In the genomic region with DNA sequence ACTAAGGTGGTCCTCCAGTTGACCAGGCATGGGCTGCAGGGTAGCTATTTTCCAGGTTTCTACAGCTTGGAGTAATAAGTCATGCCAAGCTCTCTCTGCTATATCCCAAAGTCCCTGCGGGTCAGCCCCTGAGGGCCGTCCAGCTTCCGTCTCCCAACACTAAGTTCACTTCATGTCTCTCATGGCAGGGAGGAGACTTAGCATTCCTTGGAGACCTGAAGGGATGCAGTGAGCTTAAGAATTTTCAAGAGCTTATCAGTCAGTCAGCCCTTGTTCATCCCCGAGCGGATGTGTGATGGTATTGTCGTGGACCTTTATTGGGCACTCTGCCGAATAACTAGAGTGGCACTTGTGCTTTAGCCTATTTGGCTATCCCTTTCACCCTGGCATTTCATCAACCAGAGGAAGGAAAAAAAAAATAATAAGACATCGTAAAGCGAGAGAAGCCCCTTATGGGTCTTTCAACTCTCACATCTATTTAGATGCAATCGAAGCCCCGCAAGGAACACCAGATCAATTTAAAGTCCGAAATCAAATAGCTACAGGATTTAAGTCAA, we compare ENCODE assay signal across 11 cellular contexts. TPM values are rescaled to one million over a fixed set of nuclear protein-coding genes. Genes with fewer than 3 reads are reported as not detected.
DNase-seq lines count a peak whose midpoint lies in the region; ATAC-seq, FAIRE-seq and TF ChIP-seq lines count a peak whose summit lies in the region.
"Not testable (repeated sequence)": the region's sequence is repeated elsewhere in the genome, so short reads cannot be mapped to it uniquely, and the experiment has no call there.
"Had no signal": no experiment of that assay in that cellular context is flagged by ENCODE, and none has a peak within 500 bp of the region (broad histone marks: within the 10 kb centered on the region; RNA-seq: fewer than 3 reads in every experiment).

No MANE protein-coding gene starts in this region.

- not testable (repeated sequence) for FAIRE-seq in GM12878 (lab: Jason Lieb, UNC); HepG2 (lab: Jason Lieb, UNC)

- POLR2A ChIA-PET in GM12878 (lab: Charles Lee) (interaction anchor here (1.0 to 1.4 kb wide), 2 partner anchors 12 to 18 kb away, joined by 3 read pairs; no protein-coding TSS in a partner anchor), HepG2 (lab: Yijun Ruan, JAX) (interaction anchor here (0.9 to 1.7 kb wide), 6 partner anchors 10 to 58 kb away, joined by 3 to 5 read pairs (median 4); no protein-coding TSS in a partner anchor)

- H3K9me3 Mint-ChIP-seq in naive B cell = not testable (repeated sequence)

- not testable (repeated sequence) for H3K79me2 ChIP-seq in OCI-LY1 (ENCODE audit: insufficient read depth, low read length); hepatocyte
- peaks cover 60% of the 10 kb centered on the region for H3K79me2 ChIP-seq in GM12878 (ENCODE audit: control insufficient read depth, insufficient read depth, low read length)
- peaks cover 49% of the 10 kb centered on the region for H3K79me2 ChIP-seq in HepG2 (ENCODE audit: insufficient read depth, low read length)

- not testable (repeated sequence) for H4K20me1 ChIP-seq in OCI-LY1 (ENCODE audit: insufficient read depth, low read length); GM12878 (ENCODE audit: control insufficient read depth, insufficient read depth); hepatocyte (ENCODE audit: insufficient read depth, poor library complexity, severe bottlenecking); HepG2 (ENCODE audit: insufficient read depth, low read length)

- not testable (repeated sequence) for TF ChIP-seq EP300 in GM12878 (IDR thresholded peaks at IDR 0.05; ENCODE audit: borderline replicate concordance in 1 of 2, control insufficient read depth in 1 of 2, low read depth in 2 of 2, low read length in 2 of 2); HepG2 (IDR thresholded peaks at IDR 0.05; ENCODE audit: low read depth in 2 of 2, low read length in 2 of 2); HepG2 (CRISPR knock-in tag; IDR thresholded peaks at IDR 0.05; ENCODE audit: borderline replicate concordance)

- not testable (repeated sequence) for ATAC-seq in GM12878; HepG2; naive B cell (ENCODE audit: low read depth in 2 of 2)

- not testable (repeated sequence) for H3F3A ChIP-seq in OCI-LY1 (ENCODE audit: insufficient read depth, low read length)

- H3K27me3 ChIP-seq in OCI-LY1 (ENCODE audit: insufficient read depth, low read length); GM12878 (replicated peaks in 1 of 2; ENCODE audit: control insufficient read depth in 2 of 2, insufficient read depth in 2 of 2, low read length in 1 of 2); hepatocyte; HepG2 (ENCODE audit: control insufficient read depth in 1 of 2, insufficient read depth in 2 of 2, low read length in 2 of 2): not testable (repeated sequence)

- not testable (repeated sequence) for TF ChIP-seq RAD21 in GM12878 (IDR thresholded peaks at IDR 0.05; ENCODE audit: insufficient read depth, low read depth, low read length); HepG2 (CRISPR knock-in tag; IDR thresholded peaks at IDR 0.05)

- TF ChIP-seq POLR2A in GM12878 (IDR thresholded peaks at IDR 0.05; ENCODE audit: low read depth, low read length); HepG2 (IDR thresholded peaks at IDR 0.05; ENCODE audit: insufficient read depth in 1 of 2, low read depth in 2 of 2, low read length in 2 of 2): not testable (repeated sequence)

- intact Hi-C loops in GM12878 (cut with micrococcal nuclease; ENCODE audit: unreplicated experiment) (loop anchor here (5.0 to 10.0 kb wide), 3 partner anchors 420 to 1540 kb away; a partner anchor contains a TSS), HepG2 (cut with micrococcal nuclease; ENCODE audit: unreplicated experiment) (loop anchor here (1.0 kb wide), 1 partner anchor 25 kb away; no protein-coding TSS in a partner anchor)

- peak overlapping the region in 1 of 8 donors; percentile 45 for H3K4me3 Mint-ChIP-seq in naive B cell

- TF ChIP-seq CTCF in GM12864 (IDR thresholded peaks at IDR 0.05; ENCODE audit: low read depth, low read length, missing control alignments); OCI-LY1 (IDR thresholded peaks at IDR 0.05; ENCODE audit: low read length); GM12878 (IDR thresholded peaks at IDR 0.05 in 2 of 3, conservative IDR thresholded peaks at IDR 0.05 in 1 of 3; ENCODE audit: control insufficient read depth in 2 of 3, extremely low read depth in 1 of 3, insufficient read depth in 1 of 3, low read depth in 3 of 3, low read length in 3 of 3); hepatocyte (IDR thresholded peaks at IDR 0.05; ENCODE audit: poor library complexity); HepG2 (CRISPR knock-in tag; IDR thresholded peaks at IDR 0.05): not testable (repeated sequence)

- H3K27ac Mint-ChIP-seq in naive B cell = peak overlapping the region in 4 of 6 donors; percentile 38 to 76 (median 60)

- H3K9ac ChIP-seq in OCI-LY1 (ENCODE audit: low read length) (peak overlapping the region; percentile 20; the same call in 1 of the 2 replicates), HepG2 (ENCODE audit: insufficient read depth, low read depth, low read length) (peak overlapping the region; percentile 42)
- H3K9ac ChIP-seq in GM12878 (ENCODE audit: control insufficient read depth, insufficient read depth, low read length) = not testable (repeated sequence)

- CTCF ChIA-PET in GM12878 (lab: Yijun Ruan, JAX) = interaction anchor here (0.7 to 6.1 kb wide), 14 partner anchors 11 to 526 kb away, joined by 3 to 72 read pairs (median 4); no protein-coding TSS in a partner anchor
- CTCF ChIA-PET in HepG2 (lab: Yijun Ruan, JAX; ENCODE audit: low intra/inter-chr PET ratio, low total read pairs) = not testable (repeated sequence)

- DNase-seq in Caki2 (ENCODE audit: low read depth) (peak; percentile 81), HepG2 (ENCODE audit: low spot score) (peak; percentile 24)
- not testable (repeated sequence) for DNase-seq in GM12864 (ENCODE audit: low read depth); GM12878 (ENCODE audit: low read depth, low spot score); hepatocyte (ENCODE audit: low spot score); naive B cell

- RAD21 ChIA-PET in GM12878 (lab: Charles Lee; ENCODE audit: unreplicated experiment) = interaction anchor here (1.2 to 3.1 kb wide), 7 partner anchors 9 to 69 kb away, joined by 3 to 19 read pairs (median 8); no protein-coding TSS in a partner anchor

- not testable (repeated sequence) for H3K9me2 ChIP-seq in OCI-LY1 (ENCODE audit: low read depth, low read length); hepatocyte (replicated peaks; ENCODE audit: insufficient read depth)

- H3K4me2 ChIP-seq in OCI-LY1 (ENCODE audit: low read length) = peak overlapping the region; percentile 88
- peak overlapping the region; percentile 68 for H3K4me2 ChIP-seq in GM12878 (ENCODE audit: control insufficient read depth, insufficient read depth)
- H3K4me2 ChIP-seq in hepatocyte = peak overlapping the region; percentile 4
- peak overlapping the region; percentile 78 for H3K4me2 ChIP-seq in HepG2 (ENCODE audit: low read depth, low read length)

- in situ Hi-C loops in Caki2 (cut with HindIII; ENCODE audit: low pct_unique_long_range_greater_than_20kb, low sequenced_read_pairs); HepG2 (cut with HindIII; ENCODE audit: extremely low pct_ligation_motif_present, low pct_unique_long_range_greater_than_20kb): not testable (repeated sequence)
- in situ Hi-C loops in GM12878 (cut with MboI) = loop anchor here (10.0 kb wide), 1 partner anchor 730 kb away; no protein-coding TSS in a partner anchor

- H2AFZ ChIP-seq in OCI-LY1 (ENCODE audit: low read length); GM12878 (ENCODE audit: control insufficient read depth, low read depth, low read length); hepatocyte; HepG2 (ENCODE audit: low read length): not testable (repeated sequence)

- 90% methylated on average over 12 of the region's 12 CpGs for WGBS in GM12878 (ENCODE audit: insufficient coverage, insufficient replicate concordance, low lambda C conversion rate, missing lambda C conversion rate)
- WGBS in hepatocyte (ENCODE audit: low lambda C conversion rate, missing lambda C conversion rate) = 71% methylated on average over 12 of the region's 12 CpGs
- WGBS in HepG2 (ENCODE audit: low lambda C conversion rate) = 7% methylated on average over 12 of the region's 12 CpGs

- not testable (repeated sequence) for H3K36me3 Mint-ChIP-seq in naive B cell

- SMC1A ChIA-PET in GM12878 (lab: Charles Lee; ENCODE audit: uncharacterized antibody, unreplicated experiment) = interaction anchor here (0.7 to 7.1 kb wide), 15 partner anchors 9 to 352 kb away, joined by 3 to 63 read pairs (median 4); no protein-coding TSS in a partner anchor

- not testable (repeated sequence) for BruUV-seq in GM12878 (replicated peaks; lab: Mats Ljungman, UMichigan)
- TSS peak; percentile 81 for BruUV-seq in HepG2 (replicated peaks; lab: Mats Ljungman, UMichigan)

- not testable (repeated sequence) for H3K27me3 Mint-ChIP-seq in naive B cell

- H3K27ac ChIP-seq in OCI-LY1 (ENCODE audit: low read depth, low read length, poor library complexity, severe bottlenecking) (peak overlapping the region; percentile 62), GM12878 (ENCODE audit: control insufficient read depth, insufficient read depth) (peak overlapping the region; percentile 34; the same call in 1 of the 2 replicates), HepG2 (ENCODE audit: extremely low read length, insufficient read depth, low read length) (peak overlapping the region; percentile 86)
- H3K27ac ChIP-seq in hepatocyte = not testable (repeated sequence)

- H3K4me1 ChIP-seq in OCI-LY1 (ENCODE audit: insufficient read depth, low read length, severe bottlenecking) (peaks cover 79% of the 10 kb centered on the region), GM12878 (ENCODE audit: control insufficient read depth, insufficient read depth, low read length) (peaks cover 32% of the 10 kb centered on the region), hepatocyte (ENCODE audit: insufficient read depth) (peaks cover 14% of the 10 kb centered on the region), HepG2 (ENCODE audit: insufficient read depth, low read length) (peaks cover 69% of the 10 kb centered on the region)

- not testable (repeated sequence) for H3K9me3 ChIP-seq in OCI-LY1 (ENCODE audit: low read length); GM12878 (replicated peaks; ENCODE audit: control insufficient read depth, insufficient read depth, low read length); hepatocyte (ENCODE audit: low read depth); HepG2 (ENCODE audit: low read length)

- H3K4me3 ChIP-seq in GM12864 (ENCODE audit: low read depth, low read length) (peak overlapping the region; percentile 57), OCI-LY1 (ENCODE audit: low read depth, low read length, poor library complexity, severe bottlenecking) (peak overlapping the region; percentile 65), GM12878 (peak overlapping the region; percentile 61), HepG2 (replicated peaks in 1 of 3; ENCODE audit: insufficient read depth in 1 of 3, low read depth in 2 of 3, low read length in 3 of 3) (peak overlapping the region; percentile 40 to 54 (median 54); a peak in 5 of 6 replicates)
- H3K4me3 ChIP-seq in hepatocyte = not testable (repeated sequence)

- peaks cover 55 to 86% (median 79%) of the 10 kb centered on the region in 3 donors for H3K4me1 Mint-ChIP-seq in naive B cell

- H3K36me3 ChIP-seq in OCI-LY1 (ENCODE audit: insufficient read depth, low read length) = peaks cover 38% of the 10 kb centered on the region
- H3K36me3 ChIP-seq in GM12878 (ENCODE audit: control insufficient read depth in 2 of 2, insufficient read depth in 2 of 2, low read length in 1 of 2) = peaks cover 5 to 19% of the 10 kb centered on the region in 2 experiments
- H3K36me3 ChIP-seq in hepatocyte (replicated peaks; ENCODE audit: insufficient read depth, low read depth) = not testable (repeated sequence)
- H3K36me3 ChIP-seq in HepG2 (replicated peaks in 1 of 2; ENCODE audit: control insufficient read depth in 1 of 2, insufficient read depth in 2 of 2, low read length in 2 of 2) = peaks cover 3 to 11% of the 10 kb centered on the region in 2 experiments; a peak in 3 of 5 replicates

RNA-seq across cellular contexts. Expression of a gene that starts 2.2 kb away (rescaled TPM):
- total RNA-seq in Caki2 (2014; rRNA removed; shearing (Covaris generic); ENCODE audit: low replicate concordance) = 0.14 and 1.1 TPM in 2 replicates
- 4.2 and 5.3 TPM in 2 replicates for total RNA-seq in GM12878 (2013; cell fraction: nucleolus; rRNA removed)
- 5.1 and 5.7 TPM in 2 replicates for total RNA-seq in GM12878 (2014; rRNA removed)
- 5.8 and 6.0 TPM in 2 replicates for total RNA-seq in GM12878 (2014; rRNA removed; fragmentation: Illumina TruSeq; extraction: Trizol)
- 7.7 and 11.4 TPM in 2 replicates for total RNA-seq in GM12878 (2021)
- polyA plus RNA-seq in GM12878 (2011; ENCODE audit: low read depth) = 3.3 TPM
- 2.4 and 2.8 TPM in 2 replicates for polyA plus RNA-seq in GM12878 (2011; rRNA removed)
- 1.5 and 1.6 TPM in 2 replicates for polyA plus RNA-seq in GM12878 (2011; cell fraction: cytosol; rRNA removed)
- polyA plus RNA-seq in GM12878 (2011; cell fraction: nucleus; rRNA removed) = 11.0 and 17.7 TPM in 2 replicates
- polyA plus RNA-seq in GM12878 (2012) = 2.5 and 7.6 TPM in 2 replicates
- 5.6 and 7.3 TPM in 2 replicates for polyA plus RNA-seq in GM12878 (2014; fragmentation: Illumina TruSeq; extraction: Trizol)
- 1 to 10 TPM; 5.7 TPM for polyA plus RNA-seq in GM12878 (2014; fragmentation: Nextera tagmentation; extraction: Ambion mirVana)
- polyA plus RNA-seq in GM12878 (2014; rRNA removed) = 3.9 and 5.5 TPM in 2 replicates
- 1 to 10 TPM; 3.5 to 3.9 TPM for polyA plus RNA-seq in GM12878 (2016; fragmentation: Nextera tagmentation; extraction: Ambion mirVana)
- polyA minus RNA-seq in GM12878 (2011; rRNA and poly(A)+ RNA removed) = 4.0 and 5.3 TPM in 2 replicates
- polyA minus RNA-seq in GM12878 (2011; cell fraction: cytosol; rRNA and poly(A)+ RNA removed) = 1.1 and 1.4 TPM in 2 replicates
- 7.9 and 10.5 TPM in 2 replicates for polyA minus RNA-seq in GM12878 (2011; cell fraction: nucleus; rRNA and poly(A)+ RNA removed)
- not detected in 2 replicates for total RNA-seq in hepatocyte
- polyA plus RNA-seq in hepatocyte = 0.51 and 0.78 TPM in 2 replicates
- total RNA-seq in HepG2 (2016; rRNA removed; fragmentation: Illumina TruSeq; extraction: Trizol) = 1.6 and 2.7 TPM in 2 replicates
- total RNA-seq in HepG2 (2016; cell fraction: cytosol; rRNA removed; fragmentation: Illumina TruSeq; extraction: Trizol; ENCODE audit: low read depth) = 0.51 and 0.71 TPM in 2 replicates
- total RNA-seq in HepG2 (2016; cell fraction: insoluble cytoplasmic fraction; rRNA removed; fragmentation: Illumina TruSeq; extraction: Trizol) = 1.9 and 3.2 TPM in 2 replicates
- 1.2 and 1.3 TPM in 2 replicates for total RNA-seq in HepG2 (2016; cell fraction: membrane; rRNA removed; fragmentation: Illumina TruSeq; extraction: Trizol)
- total RNA-seq in HepG2 (2016; cell fraction: nucleus; rRNA removed; fragmentation: Illumina TruSeq; extraction: Trizol) = 9.2 and 9.4 TPM in 2 replicates
- 1.3 and 1.4 TPM in 2 replicates for polyA plus RNA-seq in HepG2 (2011; rRNA removed)
- polyA plus RNA-seq in HepG2 (2011; cell fraction: cytosol; rRNA removed) = 0.76 and 0.82 TPM in 2 replicates
- polyA plus RNA-seq in HepG2 (2011; cell fraction: nucleus; rRNA removed) = 3.7 and 4.5 TPM in 2 replicates
- polyA plus RNA-seq in HepG2 (2012) = 1.2 and 2.7 TPM in 2 replicates
- 0.32 and 0.57 TPM in 2 replicates for polyA plus RNA-seq in HepG2 (2016; cell fraction: cytosol; fragmentation: Illumina TruSeq; extraction: Trizol; ENCODE audit: low read depth)
- 1.2 and 1.8 TPM in 2 replicates for polyA plus RNA-seq in HepG2 (2016; cell fraction: insoluble cytoplasmic fraction; fragmentation: Illumina TruSeq; extraction: Trizol; ENCODE audit: low read depth)
- 0.90 and 1.1 TPM in 2 replicates for polyA plus RNA-seq in HepG2 (2016; cell fraction: membrane; fragmentation: Illumina TruSeq; extraction: Trizol; ENCODE audit: low read depth)
- 7.6 and 8.5 TPM in 2 replicates for polyA plus RNA-seq in HepG2 (2016; cell fraction: nucleus; fragmentation: Illumina TruSeq; extraction: Trizol; ENCODE audit: insufficient read depth, low read depth)
- polyA minus RNA-seq in HepG2 (2011; rRNA and poly(A)+ RNA removed; ENCODE audit: low replicate concordance) = 2.5 TPM in 1 of 2 replicates, not detected in the other
- 1.4 TPM in 1 of 2 replicates, not detected in the other for polyA minus RNA-seq in HepG2 (2011; cell fraction: cytosol; rRNA and poly(A)+ RNA removed)
- polyA minus RNA-seq in HepG2 (2011; cell fraction: nucleus; rRNA and poly(A)+ RNA removed) = 7.7 and 10.4 TPM in 2 replicates
- polyA plus RNA-seq in naive B cell (ENCODE audit: low read depth in 6 of 6) = 1 to 10 TPM in 2 of 6 donors, under 1 TPM in 4; 0.28 to 5.3 (median 0.60) TPM
- total RNA-seq: A172, H1, HT-29 had no signal
- polyA plus RNA-seq: H1 had no signal

RNA-seq across cellular contexts. Expression of a gene that starts 31.5 kb away (rescaled TPM):
- total RNA-seq in Caki2 (2014; rRNA removed; shearing (Covaris generic); ENCODE audit: low replicate concordance) = 0.54 TPM in 1 of 2 replicates, not detected in the other
- not detected in 2 replicates for total RNA-seq in GM12878 (2013; cell fraction: nucleolus; rRNA removed)
- not detected in 2 replicates for total RNA-seq in GM12878 (2014; rRNA removed)
- not detected in 2 replicates for total RNA-seq in GM12878 (2014; rRNA removed; fragmentation: Illumina TruSeq; extraction: Trizol)
- total RNA-seq in GM12878 (2021) = 0.26 TPM in 1 of 2 replicates, not detected in the other
- polyA plus RNA-seq in GM12878 (2011; ENCODE audit: low read depth) = not detected
- not detected in 2 replicates for polyA plus RNA-seq in GM12878 (2011; rRNA removed)
- not detected in 2 replicates for polyA plus RNA-seq in GM12878 (2011; cell fraction: cytosol; rRNA removed)
- not detected in 2 replicates for polyA plus RNA-seq in GM12878 (2011; cell fraction: nucleus; rRNA removed)
- polyA plus RNA-seq in GM12878 (2012) = not detected in 2 replicates
- not detected in 2 replicates for polyA plus RNA-seq in GM12878 (2014; fragmentation: Illumina TruSeq; extraction: Trizol)
- polyA plus RNA-seq in GM12878 (2014; fragmentation: Nextera tagmentation; extraction: Ambion mirVana) = not detected
- not detected in 2 replicates for polyA plus RNA-seq in GM12878 (2014; rRNA removed)
- polyA plus RNA-seq in GM12878 (2016; fragmentation: Nextera tagmentation; extraction: Ambion mirVana) = not detected
- polyA minus RNA-seq in GM12878 (2011; rRNA and poly(A)+ RNA removed) = not detected in 2 replicates
- not detected in 2 replicates for polyA minus RNA-seq in GM12878 (2011; cell fraction: cytosol; rRNA and poly(A)+ RNA removed)
- polyA minus RNA-seq in GM12878 (2011; cell fraction: nucleus; rRNA and poly(A)+ RNA removed) = not detected in 2 replicates
- total RNA-seq in hepatocyte = 65.9 and 66.4 TPM in 2 replicates
- polyA plus RNA-seq in hepatocyte = 66.7 and 86.0 TPM in 2 replicates
- 0.69 and 0.95 TPM in 2 replicates for total RNA-seq in HepG2 (2016; rRNA removed; fragmentation: Illumina TruSeq; extraction: Trizol)
- total RNA-seq in HepG2 (2016; cell fraction: cytosol; rRNA removed; fragmentation: Illumina TruSeq; extraction: Trizol; ENCODE audit: low read depth) = 0.18 and 0.20 TPM in 2 replicates
- total RNA-seq in HepG2 (2016; cell fraction: insoluble cytoplasmic fraction; rRNA removed; fragmentation: Illumina TruSeq; extraction: Trizol) = 0.62 and 0.76 TPM in 2 replicates
- 0.19 and 0.48 TPM in 2 replicates for total RNA-seq in HepG2 (2016; cell fraction: membrane; rRNA removed; fragmentation: Illumina TruSeq; extraction: Trizol)
- total RNA-seq in HepG2 (2016; cell fraction: nucleus; rRNA removed; fragmentation: Illumina TruSeq; extraction: Trizol) = 1.3 and 1.4 TPM in 2 replicates
- 0.37 and 0.50 TPM in 2 replicates for polyA plus RNA-seq in HepG2 (2011; rRNA removed)
- polyA plus RNA-seq in HepG2 (2011; cell fraction: cytosol; rRNA removed) = 0.50 and 0.58 TPM in 2 replicates
- polyA plus RNA-seq in HepG2 (2011; cell fraction: nucleus; rRNA removed) = 0.06 and 0.26 TPM in 2 replicates
- polyA plus RNA-seq in HepG2 (2012) = 0.19 and 0.23 TPM in 2 replicates
- 0.18 and 0.36 TPM in 2 replicates for polyA plus RNA-seq in HepG2 (2016; cell fraction: cytosol; fragmentation: Illumina TruSeq; extraction: Trizol; ENCODE audit: low read depth)
- polyA plus RNA-seq in HepG2 (2016; cell fraction: insoluble cytoplasmic fraction; fragmentation: Illumina TruSeq; extraction: Trizol; ENCODE audit: low read depth) = 0.30 and 0.46 TPM in 2 replicates
- polyA plus RNA-seq in HepG2 (2016; cell fraction: membrane; fragmentation: Illumina TruSeq; extraction: Trizol; ENCODE audit: low read depth) = 0.26 and 0.27 TPM in 2 replicates
- polyA plus RNA-seq in HepG2 (2016; cell fraction: nucleus; fragmentation: Illumina TruSeq; extraction: Trizol; ENCODE audit: insufficient read depth, low read depth) = 1.6 and 2.5 TPM in 2 replicates
- polyA minus RNA-seq in HepG2 (2011; rRNA and poly(A)+ RNA removed; ENCODE audit: low replicate concordance) = 0.07 and 0.26 TPM in 2 replicates
- polyA minus RNA-seq in HepG2 (2011; cell fraction: cytosol; rRNA and poly(A)+ RNA removed) = not detected in 2 replicates
- 0.25 TPM in 1 of 2 replicates, not detected in the other for polyA minus RNA-seq in HepG2 (2011; cell fraction: nucleus; rRNA and poly(A)+ RNA removed)
- polyA plus RNA-seq in naive B cell (ENCODE audit: low read depth in 6 of 6) = not detected
- total RNA-seq: A172; CD4-positive, alpha-beta memory T cell; H1 had no signal
- polyA plus RNA-seq: CD4-positive, alpha-beta memory T cell had no signal

RNA-seq across cellular contexts. Expression of a gene that starts 52.0 kb away (rescaled TPM):
- total RNA-seq in Caki2 (2014; rRNA removed; shearing (Covaris generic); ENCODE audit: low replicate concordance) = 1.1 and 1.4 TPM in 2 replicates
- total RNA-seq in GM12878 (2013; cell fraction: nucleolus; rRNA removed) = not detected in 2 replicates
- total RNA-seq in GM12878 (2014; rRNA removed) (not detected in 2 replicates), GM12878 (2014; rRNA removed; fragmentation: Illumina TruSeq; extraction: Trizol) (not detected in 2 replicates), GM12878 (2021) (not detected in 2 replicates), hepatocyte (3.9 and 4.5 TPM in 2 replicates), HepG2 (2016; rRNA removed; fragmentation: Illumina TruSeq; extraction: Trizol) (0.34 and 0.46 TPM in 2 replicates)
- not detected for polyA plus RNA-seq in GM12878 (2011; ENCODE audit: low read depth)
- polyA plus RNA-seq in GM12878 (2011; rRNA removed) (not detected in 2 replicates), GM12878 (2014; fragmentation: Illumina TruSeq; extraction: Trizol) (not detected in 2 replicates), GM12878 (2014; fragmentation: Nextera tagmentation; extraction: Ambion mirVana) (not detected), GM12878 (2014; rRNA removed) (0.05 TPM in 1 of 2 replicates, not detected in the other), GM12878 (2016; fragmentation: Nextera tagmentation; extraction: Ambion mirVana) (under 1 TPM in 1 of 2 experiments, not detected in 1; 0.09 TPM), hepatocyte (16.6 and 22.6 TPM in 2 replicates), HepG2 (2011; rRNA removed) (0.05 and 0.39 TPM in 2 replicates), naive B cell (ENCODE audit: low read depth in 6 of 6) (not detected)
- polyA plus RNA-seq in GM12878 (2011; cell fraction: cytosol; rRNA removed) = not detected in 2 replicates
- polyA plus RNA-seq in GM12878 (2011; cell fraction: nucleus; rRNA removed) = not detected in 2 replicates
- not detected in 2 replicates for polyA plus RNA-seq in GM12878 (2012)
- not detected in 2 replicates for polyA minus RNA-seq in GM12878 (2011; rRNA and poly(A)+ RNA removed)
- polyA minus RNA-seq in GM12878 (2011; cell fraction: cytosol; rRNA and poly(A)+ RNA removed) = not detected in 2 replicates
- not detected in 2 replicates for polyA minus RNA-seq in GM12878 (2011; cell fraction: nucleus; rRNA and poly(A)+ RNA removed)
- not detected in 2 replicates for total RNA-seq in HepG2 (2016; cell fraction: cytosol; rRNA removed; fragmentation: Illumina TruSeq; extraction: Trizol; ENCODE audit: low read depth)
- 0.32 and 0.49 TPM in 2 replicates for total RNA-seq in HepG2 (2016; cell fraction: insoluble cytoplasmic fraction; rRNA removed; fragmentation: Illumina TruSeq; extraction: Trizol)
- 0.22 TPM in 1 of 2 replicates, not detected in the other for total RNA-seq in HepG2 (2016; cell fraction: membrane; rRNA removed; fragmentation: Illumina TruSeq; extraction: Trizol)
- total RNA-seq in HepG2 (2016; cell fraction: nucleus; rRNA removed; fragmentation: Illumina TruSeq; extraction: Trizol) = 0.19 and 0.28 TPM in 2 replicates
- polyA plus RNA-seq in HepG2 (2011; cell fraction: cytosol; rRNA removed) = 0.09 and 0.19 TPM in 2 replicates
- polyA plus RNA-seq in HepG2 (2011; cell fraction: nucleus; rRNA removed) = 0.31 and 0.34 TPM in 2 replicates
- not detected in 2 replicates for polyA plus RNA-seq in HepG2 (2012)
- polyA plus RNA-seq in HepG2 (2016; cell fraction: cytosol; fragmentation: Illumina TruSeq; extraction: Trizol; ENCODE audit: low read depth) = 0.06 and 0.08 TPM in 2 replicates
- 0.50 and 0.66 TPM in 2 replicates for polyA plus RNA-seq in HepG2 (2016; cell fraction: insoluble cytoplasmic fraction; fragmentation: Illumina TruSeq; extraction: Trizol; ENCODE audit: low read depth)
- polyA plus RNA-seq in HepG2 (2016; cell fraction: membrane; fragmentation: Illumina TruSeq; extraction: Trizol; ENCODE audit: low read depth) = 0.10 TPM in 1 of 2 replicates, not detected in the other
- 0.24 TPM in 1 of 2 replicates, not detected in the other for polyA plus RNA-seq in HepG2 (2016; cell fraction: nucleus; fragmentation: Illumina TruSeq; extraction: Trizol; ENCODE audit: insufficient read depth, low read depth)
- 0.12 TPM in 1 of 2 replicates, not detected in the other for polyA minus RNA-seq in HepG2 (2011; rRNA and poly(A)+ RNA removed; ENCODE audit: low replicate concordance)
- polyA minus RNA-seq in HepG2 (2011; cell fraction: cytosol; rRNA and poly(A)+ RNA removed) = not detected in 2 replicates
- polyA minus RNA-seq in HepG2 (2011; cell fraction: nucleus; rRNA and poly(A)+ RNA removed) = not detected in 2 replicates
- total RNA-seq: H1 had no signal
- polyA plus RNA-seq: CD4-positive, alpha-beta memory T cell had no signal

Comparison
In these comparisons a context has a peak if more than half of its experiments do, and no peak if none do; other contexts are left out.
1. H3K4me2 ChIP-seq: peak in every context shown above with its lines; median percentile 88 in OCI-LY1; 78 in HepG2; 68 in GM12878; 4 in hepatocyte.
2. RNA of a gene that starts 31.5 kb away (total RNA-seq): 65.9 to 66.4 TPM in hepatocyte; 0.18 to 1.4 TPM in HepG2, 0.54 TPM in Caki2 and 0.26 TPM in GM12878; every median in the first group is over 10 times any median in the second.